8 cellular contexts compared by ENCODE assay signal in genomic region chr18:48408727-48409590, GRCh38. TPM values are rescaled to one million over a fixed set of nuclear protein-coding genes. Genes with fewer than 3 reads are reported as not detected.
DNase-seq lines count a peak whose midpoint lies in the region; ATAC-seq and TF ChIP-seq lines count a peak whose summit lies in the region.

Gene ZBTB7C (minus strand): TSS chr18:48409383.

- POLR2A ChIA-PET in IMR-90 (lab: Charles Lee; ENCODE audit: unreplicated experiment) (no interaction called here), WTC11 (lab: Charles Lee) (no interaction called here)
- POLR2A ChIA-PET in naive thymus-derived CD4-positive, alpha-beta T cell (lab: Charles Lee): no interaction called here

- ATAC-seq in IMR-90 (ENCODE audit: low read depth) (peak; percentile 46), WTC11 (peak; percentile 7), GM18873 (IDR thresholded peaks at IDR 0.05; ENCODE audit: low FRiP score, unreplicated experiment) (no peak), HG03039 (IDR thresholded peaks at IDR 0.05; ENCODE audit: unreplicated experiment) (no peak)
- ATAC-seq in naive thymus-derived CD4-positive, alpha-beta T cell: peak; percentile 48

- H3K23ac ChIP-seq in IMR-90 (ENCODE audit: low read depth, low read length): 0 out of 2 replicates have a peak within 1 kb of the TSS, but pooled peaks have one; percentile 4

- no peak for TF ChIP-seq POLR2A in IMR-90 (IDR thresholded peaks at IDR 0.05; ENCODE audit: low read depth, low read length)

- no peak within 1 kb of the TSS for H3K14ac ChIP-seq in IMR-90 (replicated peaks; ENCODE audit: low read depth, low read length)

- peaks cover 28% of the 10 kb centered on the region for H3K4me1 Mint-ChIP-seq in WTC11
- peaks cover 4 to 20% (median 14%) of the 10 kb centered on the region in 7 donors for H3K4me1 Mint-ChIP-seq in naive thymus-derived CD4-positive, alpha-beta T cell

- H3K27ac Mint-ChIP-seq in WTC11: no peak within 1 kb of the TSS
- peak within 1 kb of the TSS in 1 of 9 donors; percentile 23 for H3K27ac Mint-ChIP-seq in naive thymus-derived CD4-positive, alpha-beta T cell

- H2BK120ac ChIP-seq in IMR-90 (ENCODE audit: low read depth, low read length): no peak within 1 kb of the TSS

- H3K36me3 ChIP-seq in IMR-90 (ENCODE audit: control insufficient read depth, insufficient read depth, low read length) (no peaks in the 10 kb centered on the region), fibroblast of lung (ENCODE audit: control insufficient read depth, insufficient read depth, low read length) (no peaks in the 10 kb centered on the region)
- no peaks in the 10 kb centered on the region for H3K36me3 ChIP-seq in naive thymus-derived CD4-positive, alpha-beta T cell (ENCODE audit: control insufficient read depth in 2 of 3, insufficient read depth in 3 of 3, low read length in 3 of 3)

- H2BK15ac ChIP-seq in IMR-90 (ENCODE audit: low read depth, low read length): no peak within 1 kb of the TSS

- DNase-seq in NCI-H82 (lab: John Stamatoyannopoulos, UW): peak; percentile 39
- no peak for DNase-seq in NCI-H82 treated with DMSO at 0.1 percent for 48 hours (lab: John Stamatoyannopoulos, UW; ENCODE audit: unreplicated experiment)
- no peak for DNase-seq in IMR-90
- peak; percentile 52 for DNase-seq in WTC11 (ENCODE audit: low spot score)
- DNase-seq in fibroblast of lung (ENCODE audit: low read depth in 2 of 2): peak in 1 of 2 donors; percentile 24
- DNase-seq in naive thymus-derived CD4-positive, alpha-beta T cell: peak in 1 of 9 donors; percentile 54

- H3K9me3 ChIP-seq in IMR-90 (ENCODE audit: control insufficient read depth, insufficient read depth, low read length) (no peaks in the 10 kb centered on the region; the same call in 1 of the 2 replicates), fibroblast of lung (ENCODE audit: control insufficient read depth, insufficient read depth, low read depth, low read length) (no peaks in the 10 kb centered on the region)
- no peaks in the 10 kb centered on the region for H3K9me3 ChIP-seq in naive thymus-derived CD4-positive, alpha-beta T cell (ENCODE audit: control insufficient read depth in 2 of 3, low read length in 3 of 3)

- peak within 1 kb of the TSS; percentile 84 for H3K4me3 Mint-ChIP-seq in WTC11
- peak within 1 kb of the TSS; percentile 68 to 80 (median 78) for H3K4me3 Mint-ChIP-seq in naive thymus-derived CD4-positive, alpha-beta T cell

- no peak within 1 kb of the TSS for H3K4ac ChIP-seq in IMR-90 (ENCODE audit: low read depth, low read length)

- CTCF ChIA-PET in IMR-90 (lab: Yijun Ruan, JAX): no interaction called here
- CTCF ChIA-PET in WTC11 (lab: Charles Lee): interaction anchor here (0.5 to 2.6 kb wide), 5 partner anchors 36 to 1904 kb away, joined by 3 to 9 read pairs (median 4); no protein-coding TSS in a partner anchor
- CTCF ChIA-PET in naive thymus-derived CD4-positive, alpha-beta T cell (lab: Charles Lee): no interaction called here

- H2AFZ ChIP-seq in IMR-90 (replicated peaks; ENCODE audit: low read length, poor library complexity) (peak within 1 kb of the TSS; percentile 95), fibroblast of lung (ENCODE audit: low read length) (peak within 1 kb of the TSS; percentile 78)

- no peak within 1 kb of the TSS for H2BK5ac ChIP-seq in IMR-90 (ENCODE audit: low read depth, low read length, poor library complexity, severe bottlenecking)

- H3K27me3 Mint-ChIP-seq in WTC11 (ENCODE audit: low read depth): peaks cover 79% of the 10 kb centered on the region
- peaks cover 67 to 75% (median 68%) of the 10 kb centered on the region in 5 donors for H3K27me3 Mint-ChIP-seq in naive thymus-derived CD4-positive, alpha-beta T cell

- H3K56ac ChIP-seq in IMR-90 (ENCODE audit: extremely low read depth, insufficient read depth, low read length): no peak within 1 kb of the TSS

- H3K9me3 Mint-ChIP-seq in WTC11: no peaks in the 10 kb centered on the region
- H3K9me3 Mint-ChIP-seq in naive thymus-derived CD4-positive, alpha-beta T cell: peaks cover 0 to 12% (median 5%) of the 10 kb centered on the region in 11 donors

- no peak within 1 kb of the TSS for H4K8ac ChIP-seq in IMR-90 (ENCODE audit: low read depth in 2 of 2, low read length in 2 of 2)

- H3K4me3 ChIP-seq in IMR-90 (ENCODE audit: insufficient read depth, low read depth, low read length): peak within 1 kb of the TSS; percentile 49
- H3K4me3 ChIP-seq in fibroblast of lung (replicated peaks in 1 of 4; ENCODE audit: control extremely low read depth in 1 of 4, insufficient read depth in 1 of 4, low read depth in 3 of 4, low read length in 4 of 4): peak within 1 kb of the TSS; percentile 57 to 72 (median 64)
- peak within 1 kb of the TSS; percentile 43 for H3K4me3 ChIP-seq in naive thymus-derived CD4-positive, alpha-beta T cell (ENCODE audit: low read length)

- H3K4me2 ChIP-seq in IMR-90 (ENCODE audit: low read depth, low read length): peak within 1 kb of the TSS; percentile 58
- H3K4me2 ChIP-seq in fibroblast of lung (ENCODE audit: extremely low read depth, insufficient read depth, low read length): peak within 1 kb of the TSS; percentile 98

- intact Hi-C loops in IMR-90 (cut with micrococcal nuclease): no loop called here
- intact Hi-C loops in naive thymus-derived CD4-positive, alpha-beta T cell (cut with micrococcal nuclease): loop anchor here in 1 of 2 donors (5.0 kb wide), 1 partner anchor 477 kb away; the partner anchor contains the start of gene SMAD2

- H3K79me1 ChIP-seq in IMR-90 (ENCODE audit: low read depth in 1 of 2, low read length in 2 of 2): no peaks in the 10 kb centered on the region

- no peak within 1 kb of the TSS for H4K5ac ChIP-seq in IMR-90 (ENCODE audit: low read depth, low read length)

- no peak within 1 kb of the TSS for H2AK5ac ChIP-seq in IMR-90 (ENCODE audit: low read depth, low read length)

- in situ Hi-C loops in IMR-90 (cut with MboI; ENCODE audit: low sequenced_read_pairs): no loop called here

- no peaks in the 10 kb centered on the region; the same call in 1 of the 2 replicates for H3K9me1 ChIP-seq in IMR-90 (ENCODE audit: insufficient read depth, low read length)

- BruUV-seq in IMR-90 (replicated peaks; lab: Mats Ljungman, UMichigan): no TSS peak

- H2AK9ac ChIP-seq in IMR-90 (replicated peaks; ENCODE audit: low read depth, low read length, poor library complexity): peak within 1 kb of the TSS; percentile 34

- TF ChIP-seq RAD21 in IMR-90 (IDR thresholded peaks at IDR 0.05; ENCODE audit: low read length): no peak

- WGBS in IMR-90 (ENCODE audit: extremely low coverage in 2 of 2, insufficient read length in 1 of 2), 2 experiments: 0% methylated on average over 52 of the region's 136 CpGs; no CpG with 5 or more reads in 1 of the 2 experiments

- H4K20me1 ChIP-seq in IMR-90 (ENCODE audit: insufficient read depth, low read length) (no peaks in the 10 kb centered on the region), fibroblast of lung (ENCODE audit: control insufficient read depth, extremely low read depth, insufficient read depth, low read length) (no peaks in the 10 kb centered on the region)

- H3K27me3 ChIP-seq in IMR-90 (ENCODE audit: control insufficient read depth, insufficient read depth, low read length) (peaks cover 42% of the 10 kb centered on the region), fibroblast of lung (ENCODE audit: control insufficient read depth, insufficient read depth, low read length) (peaks cover 33% of the 10 kb centered on the region)
- H3K27me3 ChIP-seq in naive thymus-derived CD4-positive, alpha-beta T cell (ENCODE audit: control insufficient read depth in 2 of 2, insufficient read depth in 2 of 2, low read length in 2 of 2): peaks cover 4% of the 10 kb centered on the region in 2 donors

- H3K27ac ChIP-seq in IMR-90 (ENCODE audit: insufficient read depth, low read length) (no peak within 1 kb of the TSS), fibroblast of lung (ENCODE audit: insufficient read depth, low read length) (no peak within 1 kb of the TSS)
- H3K27ac ChIP-seq in naive thymus-derived CD4-positive, alpha-beta T cell (ENCODE audit: low read depth, low read length): no peak within 1 kb of the TSS

- H3K4me1 ChIP-seq in IMR-90 (ENCODE audit: control insufficient read depth, insufficient read depth, low read length): no peaks in the 10 kb centered on the region; the same call in 1 of the 2 replicates
- no peaks in the 10 kb centered on the region for H3K4me1 ChIP-seq in fibroblast of lung (ENCODE audit: control insufficient read depth, extremely low read depth, insufficient read depth, low read length)
- peaks cover 0 to 6% of the 10 kb centered on the region in 2 donors for H3K4me1 ChIP-seq in naive thymus-derived CD4-positive, alpha-beta T cell (ENCODE audit: control insufficient read depth in 2 of 2, insufficient read depth in 2 of 2, low read length in 2 of 2)

- dilution Hi-C loops in IMR-90 (cut with HindIII; ENCODE audit: low sequenced_read_pairs, unreplicated experiment): no loop called here

- no peaks in the 10 kb centered on the region for H3K36me3 Mint-ChIP-seq in WTC11
- H3K36me3 Mint-ChIP-seq in naive thymus-derived CD4-positive, alpha-beta T cell: no peaks in the 10 kb centered on the region

- H3K9ac ChIP-seq in IMR-90 (ENCODE audit: low read depth, low read length) (no peak within 1 kb of the TSS), fibroblast of lung (ENCODE audit: insufficient read depth, low read length) (peak within 1 kb of the TSS; percentile 16)

- no peak within 1 kb of the TSS for H3K18ac ChIP-seq in IMR-90 (ENCODE audit: low read depth, low read length)

- no peak for TF ChIP-seq CTCF in IMR-90 (conservative IDR thresholded peaks at IDR 0.05; ENCODE audit: low read depth, low read length)
- TF ChIP-seq CTCF in WTC11 (IDR thresholded peaks at IDR 0.05): no peak
- TF ChIP-seq CTCF in fibroblast of lung (conservative IDR thresholded peaks at IDR 0.05 in 1 of 2, IDR thresholded peaks at IDR 0.05 in 1 of 2; ENCODE audit: low read depth in 1 of 2, low read length in 2 of 2): no peak

- no peak within 1 kb of the TSS for H2BK20ac ChIP-seq in IMR-90 (ENCODE audit: low read depth, low read length)

- H4K91ac ChIP-seq in IMR-90 (ENCODE audit: insufficient read depth, low read depth, low read length): no peak within 1 kb of the TSS

- H3K79me2 ChIP-seq in fibroblast of lung (ENCODE audit: control insufficient read depth, insufficient read depth, low read length): no peaks in the 10 kb centered on the region

TF ChIP-seq in WTC11, 78 proteins besides CTCF, POLR2A, EP300 and RAD21 (continues in another document):
- TF ChIP-seq FOXP1 (CRISPR knock-in tag; IDR thresholded peaks at IDR 0.05; ENCODE audit: borderline replicate concordance): no peak
- TF ChIP-seq ZNF138 (CRISPR knock-in tag; conservative IDR thresholded peaks at IDR 0.05): no peak

RNA-seq across cellular contexts. Expression of gene ZBTB7C, which starts in this region (rescaled TPM):
- total RNA-seq in IMR-90 (2012; rRNA removed) (not detected in 2 replicates), WTC11 (2021) (0.39 to 0.60 TPM (median 0.48 TPM) in 3 replicates), fibroblast of lung (0.33 and 0.51 TPM in 2 replicates)
- polyA plus RNA-seq in IMR-90 (2012; rRNA removed) (not detected in 2 replicates), fibroblast of lung (0.10 and 0.19 TPM in 2 replicates)
- polyA plus RNA-seq in IMR-90 (2012; cell fraction: cytosol; rRNA removed): not detected in 2 replicates
- not detected in 2 replicates for polyA plus RNA-seq in IMR-90 (2012; cell fraction: nucleus; rRNA removed; ENCODE audit: low replicate concordance)
- polyA plus RNA-seq in fibroblast of lung (2012): 0.02 and 0.05 TPM in 2 replicates
- polyA minus RNA-seq in fibroblast of lung (ENCODE audit: low replicate concordance): not detected in 2 replicates
- under 1 TPM in 1 of 5 experiments, not detected in 4; 0.51 TPM for total RNA-seq in naive thymus-derived CD4-positive, alpha-beta T cell
- not detected for polyA plus RNA-seq in naive thymus-derived CD4-positive, alpha-beta T cell

Comparison
In these comparisons a context has a peak if more than half of its experiments do, and no peak if none do; other contexts are left out.
1. Peak in ATAC-seq, H3K4me3 ChIP-seq and H3K4me2 ChIP-seq in IMR-90; RNA of the gene not detected or under 1 TPM.
2. Peak in DNase-seq and ATAC-seq in WTC11; RNA of the gene not detected or under 1 TPM.
3. Peak in ATAC-seq and H3K4me3 ChIP-seq in naive thymus-derived CD4-positive, alpha-beta T cell; RNA of the gene not detected or under 1 TPM.